In the genomic region with DNA sequence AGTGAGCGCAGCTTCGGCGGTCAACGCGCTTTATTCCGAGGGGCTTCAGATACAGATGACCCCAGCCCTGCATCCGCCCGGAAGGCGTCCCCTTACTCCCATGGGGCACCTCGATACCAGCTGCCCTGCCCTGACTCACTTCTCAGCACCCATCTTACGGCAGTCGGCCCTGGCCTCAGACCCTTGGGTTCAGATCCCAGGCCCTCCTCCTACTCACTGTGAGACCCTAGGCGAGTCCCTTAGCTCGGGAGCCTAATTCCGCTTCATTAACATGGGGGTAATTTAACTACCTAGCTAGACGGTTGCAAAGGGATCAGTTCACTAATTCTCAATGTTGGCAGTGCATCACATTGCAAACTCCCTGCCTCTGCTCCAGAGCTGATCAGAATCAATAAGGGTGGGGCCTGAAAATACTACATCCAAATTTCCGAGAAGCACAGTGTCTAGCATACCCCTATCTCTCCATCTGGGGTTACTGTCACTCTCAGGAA, we compare ENCODE assay signal across 1 cellular context.
TF ChIP-seq lines count a peak whose summit lies in the region.

No MANE protein-coding gene starts in this region.

TF ChIP-seq in HepG2, 621 proteins besides CTCF, POLR2A, EP300 and RAD21 (continued from another document):
- TF ChIP-seq, protein P1, sequence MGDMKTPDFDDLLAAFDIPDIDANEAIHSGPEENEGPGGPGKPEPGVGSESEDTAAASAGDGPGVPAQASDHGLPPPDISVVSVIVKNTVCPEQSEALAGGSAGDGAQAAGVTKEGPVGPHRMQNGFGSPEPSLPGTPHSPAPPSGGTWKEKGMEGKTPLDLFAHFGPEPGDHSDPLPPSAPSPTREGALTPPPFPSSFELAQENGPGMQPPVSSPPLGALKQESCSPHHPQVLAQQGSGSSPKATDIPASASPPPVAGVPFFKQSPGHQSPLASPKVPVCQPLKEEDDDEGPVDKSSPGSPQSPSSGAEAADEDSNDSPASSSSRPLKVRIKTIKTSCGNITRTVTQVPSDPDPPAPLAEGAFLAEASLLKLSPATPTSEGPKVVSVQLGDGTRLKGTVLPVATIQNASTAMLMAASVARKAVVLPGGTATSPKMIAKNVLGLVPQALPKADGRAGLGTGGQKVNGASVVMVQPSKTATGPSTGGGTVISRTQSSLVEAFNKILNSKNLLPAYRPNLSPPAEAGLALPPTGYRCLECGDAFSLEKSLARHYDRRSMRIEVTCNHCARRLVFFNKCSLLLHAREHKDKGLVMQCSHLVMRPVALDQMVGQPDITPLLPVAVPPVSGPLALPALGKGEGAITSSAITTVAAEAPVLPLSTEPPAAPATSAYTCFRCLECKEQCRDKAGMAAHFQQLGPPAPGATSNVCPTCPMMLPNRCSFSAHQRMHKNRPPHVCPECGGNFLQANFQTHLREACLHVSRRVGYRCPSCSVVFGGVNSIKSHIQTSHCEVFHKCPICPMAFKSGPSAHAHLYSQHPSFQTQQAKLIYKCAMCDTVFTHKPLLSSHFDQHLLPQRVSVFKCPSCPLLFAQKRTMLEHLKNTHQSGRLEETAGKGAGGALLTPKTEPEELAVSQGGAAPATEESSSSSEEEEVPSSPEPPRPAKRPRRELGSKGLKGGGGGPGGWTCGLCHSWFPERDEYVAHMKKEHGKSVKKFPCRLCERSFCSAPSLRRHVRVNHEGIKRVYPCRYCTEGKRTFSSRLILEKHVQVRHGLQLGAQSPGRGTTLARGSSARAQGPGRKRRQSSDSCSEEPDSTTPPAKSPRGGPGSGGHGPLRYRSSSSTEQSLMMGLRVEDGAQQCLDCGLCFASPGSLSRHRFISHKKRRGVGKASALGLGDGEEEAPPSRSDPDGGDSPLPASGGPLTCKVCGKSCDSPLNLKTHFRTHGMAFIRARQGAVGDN (CRISPR knock-in tag; IDR thresholded peaks at IDR 0.05), result peak; percentile 10
- TF ChIP-seq KLF12 (CRISPR knock-in tag; IDR thresholded peaks at IDR 0.05; ENCODE audit: borderline replicate concordance) (0 out of 2 replicates have a peak, but pooled peaks have one; percentile 65), ZNF263 (CRISPR knock-in tag; IDR thresholded peaks at IDR 0.05) (no peak), MAFK (conservative IDR thresholded peaks at IDR 0.05 in 1 of 2, IDR thresholded peaks at IDR 0.05 in 1 of 2; ENCODE audit: low read length in 2 of 2) (no peak), HOXA9 (CRISPR knock-in tag; IDR thresholded peaks at IDR 0.05; ENCODE audit: borderline replicate concordance) (no peak), SOX6 (IDR thresholded peaks at IDR 0.05) (no peak), SOX6 (CRISPR knock-in tag; IDR thresholded peaks at IDR 0.05) (no peak), TMF1 (CRISPR knock-in tag; IDR thresholded peaks at IDR 0.05; ENCODE audit: low read depth) (no peak), KMT2B (CRISPR knock-in tag; IDR thresholded peaks at IDR 0.05) (no peak), HOXA5 (CRISPR knock-in tag; IDR thresholded peaks at IDR 0.05) (0 out of 2 replicates have a peak, but pooled peaks have one; percentile 36), MBNL3 (CRISPR knock-in tag; conservative IDR thresholded peaks at IDR 0.05) (no peak), ZNF552 (CRISPR knock-in tag; IDR thresholded peaks at IDR 0.05; ENCODE audit: borderline replicate concordance) (no peak), HMG20A (CRISPR knock-in tag; IDR thresholded peaks at IDR 0.05; ENCODE audit: borderline replicate concordance) (no peak)
- TF ChIP-seq, protein P2, sequence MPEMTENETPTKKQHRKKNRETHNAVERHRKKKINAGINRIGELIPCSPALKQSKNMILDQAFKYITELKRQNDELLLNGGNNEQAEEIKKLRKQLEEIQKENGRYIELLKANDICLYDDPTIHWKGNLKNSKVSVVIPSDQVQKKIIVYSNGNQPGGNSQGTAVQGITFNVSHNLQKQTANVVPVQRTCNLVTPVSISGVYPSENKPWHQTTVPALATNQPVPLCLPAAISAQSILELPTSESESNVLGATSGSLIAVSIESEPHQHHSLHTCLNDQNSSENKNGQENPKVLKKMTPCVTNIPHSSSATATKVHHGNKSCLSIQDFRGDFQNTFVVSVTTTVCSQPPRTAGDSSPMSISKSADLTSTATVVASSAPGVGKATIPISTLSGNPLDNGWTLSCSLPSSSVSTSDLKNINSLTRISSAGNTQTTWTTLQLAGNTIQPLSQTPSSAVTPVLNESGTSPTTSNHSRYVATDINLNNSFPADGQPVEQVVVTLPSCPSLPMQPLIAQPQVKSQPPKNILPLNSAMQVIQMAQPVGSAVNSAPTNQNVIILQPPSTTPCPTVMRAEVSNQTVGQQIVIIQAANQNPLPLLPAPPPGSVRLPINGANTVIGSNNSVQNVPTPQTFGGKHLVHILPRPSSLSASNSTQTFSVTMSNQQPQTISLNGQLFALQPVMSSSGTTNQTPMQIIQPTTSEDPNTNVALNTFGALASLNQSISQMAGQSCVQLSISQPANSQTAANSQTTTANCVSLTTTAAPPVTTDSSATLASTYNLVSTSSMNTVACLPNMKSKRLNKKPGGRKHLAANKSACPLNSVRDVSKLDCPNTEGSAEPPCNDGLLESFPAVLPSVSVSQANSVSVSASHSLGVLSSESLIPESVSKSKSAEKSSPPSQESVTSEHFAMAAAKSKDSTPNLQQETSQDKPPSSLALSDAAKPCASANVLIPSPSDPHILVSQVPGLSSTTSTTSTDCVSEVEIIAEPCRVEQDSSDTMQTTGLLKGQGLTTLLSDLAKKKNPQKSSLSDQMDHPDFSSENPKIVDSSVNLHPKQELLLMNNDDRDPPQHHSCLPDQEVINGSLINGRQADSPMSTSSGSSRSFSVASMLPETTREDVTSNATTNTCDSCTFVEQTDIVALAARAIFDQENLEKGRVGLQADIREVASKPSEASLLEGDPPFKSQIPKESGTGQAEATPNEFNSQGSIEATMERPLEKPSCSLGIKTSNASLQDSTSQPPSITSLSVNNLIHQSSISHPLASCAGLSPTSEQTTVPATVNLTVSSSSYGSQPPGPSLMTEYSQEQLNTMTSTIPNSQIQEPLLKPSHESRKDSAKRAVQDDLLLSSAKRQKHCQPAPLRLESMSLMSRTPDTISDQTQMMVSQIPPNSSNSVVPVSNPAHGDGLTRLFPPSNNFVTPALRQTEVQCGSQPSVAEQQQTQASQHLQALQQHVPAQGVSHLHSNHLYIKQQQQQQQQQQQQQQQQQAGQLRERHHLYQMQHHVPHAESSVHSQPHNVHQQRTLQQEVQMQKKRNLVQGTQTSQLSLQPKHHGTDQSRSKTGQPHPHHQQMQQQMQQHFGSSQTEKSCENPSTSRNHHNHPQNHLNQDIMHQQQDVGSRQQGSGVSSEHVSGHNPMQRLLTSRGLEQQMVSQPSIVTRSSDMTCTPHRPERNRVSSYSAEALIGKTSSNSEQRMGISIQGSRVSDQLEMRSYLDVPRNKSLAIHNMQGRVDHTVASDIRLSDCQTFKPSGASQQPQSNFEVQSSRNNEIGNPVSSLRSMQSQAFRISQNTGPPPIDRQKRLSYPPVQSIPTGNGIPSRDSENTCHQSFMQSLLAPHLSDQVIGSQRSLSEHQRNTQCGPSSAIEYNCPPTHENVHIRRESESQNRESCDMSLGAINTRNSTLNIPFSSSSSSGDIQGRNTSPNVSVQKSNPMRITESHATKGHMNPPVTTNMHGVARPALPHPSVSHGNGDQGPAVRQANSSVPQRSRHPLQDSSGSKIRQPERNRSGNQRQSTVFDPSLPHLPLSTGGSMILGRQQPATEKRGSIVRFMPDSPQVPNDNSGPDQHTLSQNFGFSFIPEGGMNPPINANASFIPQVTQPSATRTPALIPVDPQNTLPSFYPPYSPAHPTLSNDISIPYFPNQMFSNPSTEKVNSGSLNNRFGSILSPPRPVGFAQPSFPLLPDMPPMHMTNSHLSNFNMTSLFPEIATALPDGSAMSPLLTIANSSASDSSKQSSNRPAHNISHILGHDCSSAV (CRISPR knock-in tag; IDR thresholded peaks at IDR 0.05; ENCODE audit: borderline replicate concordance), result no peak
- TF ChIP-seq, protein P3, sequence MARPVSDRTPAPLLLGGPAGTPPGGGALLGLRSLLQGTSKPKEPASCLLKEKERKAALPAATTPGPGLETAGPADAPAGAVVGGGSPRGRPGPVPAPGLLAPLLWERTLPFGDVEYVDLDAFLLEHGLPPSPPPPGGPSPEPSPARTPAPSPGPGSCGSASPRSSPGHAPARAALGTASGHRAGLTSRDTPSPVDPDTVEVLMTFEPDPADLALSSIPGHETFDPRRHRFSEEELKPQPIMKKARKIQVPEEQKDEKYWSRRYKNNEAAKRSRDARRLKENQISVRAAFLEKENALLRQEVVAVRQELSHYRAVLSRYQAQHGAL (CRISPR knock-in tag; IDR thresholded peaks at IDR 0.05; ENCODE audit: not compliant biosample characterization), result no peak
TF ChIP-seq in HepG2: peak in this region for 21.
